Comparison of ENCODE assay signal across 8 cellular contexts in the genomic region with DNA sequence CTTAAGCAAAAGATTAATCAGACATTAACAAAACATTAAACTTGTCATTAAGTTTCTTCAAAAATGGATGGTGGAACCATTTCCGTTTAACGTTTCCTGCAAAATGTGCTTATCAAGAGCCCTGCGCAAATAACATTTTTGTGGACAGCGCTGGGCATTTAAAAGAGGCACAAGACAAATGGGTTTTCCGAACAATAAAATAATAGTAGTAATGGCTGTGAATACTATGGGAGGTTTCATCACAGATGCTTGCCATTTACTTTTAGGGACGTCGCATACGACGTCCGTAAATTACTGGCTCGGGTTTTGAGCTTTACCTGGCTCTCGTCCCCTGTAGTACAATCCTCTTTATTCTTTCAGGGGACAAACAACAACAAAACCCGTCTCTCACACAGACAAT. TPM values are rescaled to one million over a fixed set of nuclear protein-coding genes. Genes with fewer than 3 reads are reported as not detected.
DNase-seq lines count a peak whose midpoint lies in the region; ATAC-seq, FAIRE-seq and TF ChIP-seq lines count a peak whose summit lies in the region.

No MANE protein-coding gene starts in this region.

- no peak for FAIRE-seq in GM12878 (lab: Jason Lieb, UNC)

- no peak for TF ChIP-seq EP300 in GM12878 (IDR thresholded peaks at IDR 0.05; ENCODE audit: borderline replicate concordance in 1 of 2, control insufficient read depth in 1 of 2, low read depth in 2 of 2, low read length in 2 of 2)

- 2% methylated on average over 13 of the region's 13 CpGs for WGBS in GM12878 (ENCODE audit: insufficient coverage, insufficient replicate concordance, low lambda C conversion rate, missing lambda C conversion rate)
- WGBS in lower leg skin, 2 donors = 2 to 3% methylated on average over 13 of the region's 13 CpGs

- SMC1A ChIA-PET in GM12878 (lab: Charles Lee; ENCODE audit: uncharacterized antibody, unreplicated experiment) = interaction anchor here (1.0 to 7.9 kb wide), 10 partner anchors 15 to 425 kb away, joined by 3 to 112 read pairs (median 5); no protein-coding TSS in a partner anchor

- H3K36me3 ChIP-seq in cardiac muscle cell (no peaks in the 10 kb centered on the region), GM12878 (ENCODE audit: control insufficient read depth in 2 of 2, insufficient read depth in 2 of 2, low read length in 1 of 2) (peaks cover 0 to 9% of the 10 kb centered on the region in 2 experiments; a peak in 2 of 4 replicates), vagina (no peaks in the 10 kb centered on the region)

- RAD21 ChIA-PET in GM12878 (lab: Charles Lee; ENCODE audit: unreplicated experiment) = interaction anchor here (0.7 to 7.0 kb wide), 11 partner anchors 8 to 427 kb away, joined by 3 to 82 read pairs (median 5); a partner anchor contains a TSS

- TF ChIP-seq POLR2A in GM12878 (IDR thresholded peaks at IDR 0.05; ENCODE audit: low read depth, low read length) = no peak; the same call in 1 of the 2 replicates
- TF ChIP-seq POLR2A in lower leg skin (IDR thresholded peaks at IDR 0.05) = no peak
- no peak for TF ChIP-seq POLR2A in vagina (IDR thresholded peaks at IDR 0.05)

- no peak for TF ChIP-seq RAD21 in GM12878 (IDR thresholded peaks at IDR 0.05; ENCODE audit: insufficient read depth, low read depth, low read length)

- H4K20me1 ChIP-seq in GM12878 (ENCODE audit: control insufficient read depth, insufficient read depth) = no peaks in the 10 kb centered on the region

- peak overlapping the region; percentile 72 for H3K4me3 ChIP-seq in cardiac muscle cell
- H3K4me3 ChIP-seq in GM12878 = peak overlapping the region; percentile 97
- H3K4me3 ChIP-seq in lower leg skin (ENCODE audit: low read depth, poor library complexity, severe bottlenecking) = peak overlapping the region; percentile 60
- peak overlapping the region; percentile 74 for H3K4me3 ChIP-seq in vagina

- peak overlapping the region; percentile 99 for H3K9ac ChIP-seq in GM12878 (ENCODE audit: control insufficient read depth, insufficient read depth, low read length)

- H3K4me1 ChIP-seq in cardiac muscle cell (ENCODE audit: low read depth) (peaks cover 17% of the 10 kb centered on the region), GM12878 (ENCODE audit: control insufficient read depth, insufficient read depth, low read length) (peaks cover 14% of the 10 kb centered on the region), vagina (peaks cover 50% of the 10 kb centered on the region)

- peak overlapping the region; percentile 94 for H3K4me2 ChIP-seq in GM12878 (ENCODE audit: control insufficient read depth, insufficient read depth)

- intact Hi-C loops in Right ventricle myocardium superior (cut with DNase I) = no loop called here
- intact Hi-C loops in GM12878 (cut with micrococcal nuclease; ENCODE audit: unreplicated experiment) = loop anchor here (5.0 to 10.0 kb wide), 3 partner anchors 243 to 441 kb away; a partner anchor contains a TSS
- intact Hi-C loops in lower leg skin (cut with DNase I; ENCODE audit: low total_unique reads) = no loop called here
- intact Hi-C loops in vagina (cut with DNase I) = no loop called here

- no TSS peak for BruUV-seq in GM12878 (replicated peaks; lab: Mats Ljungman, UMichigan)

- H3K27ac ChIP-seq in cardiac muscle cell (peak overlapping the region; percentile 92), GM12878 (ENCODE audit: control insufficient read depth, insufficient read depth) (peak overlapping the region; percentile 97), vagina (peak overlapping the region; percentile 97)

- CTCF ChIA-PET in GM12878 (lab: Yijun Ruan, JAX) = interaction anchor here (0.6 to 4.1 kb wide), 13 partner anchors 8 to 426 kb away, joined by 3 to 33 read pairs (median 4); no protein-coding TSS in a partner anchor

- POLR2A ChIA-PET in GM12878 (lab: Charles Lee) = interaction anchor here (1.0 to 2.5 kb wide), 7 partner anchors 15 to 445 kb away, joined by 3 to 20 read pairs (median 4); no protein-coding TSS in a partner anchor

- in situ Hi-C loops in GM12878 (cut with MboI) = no loop called here

- DNase-seq in cardiac muscle cell (ENCODE audit: low read depth in 1 of 2, low spot score in 1 of 2) = peak in 1 of 2 donors; percentile 69
- DNase-seq in Right ventricle myocardium superior = no peak
- no peak for DNase-seq in GM12878 (ENCODE audit: low read depth, low spot score)
- DNase-seq in lower leg skin (ENCODE audit: low spot score in 2 of 2) = no peak
- no peak for DNase-seq in vagina (ENCODE audit: extremely low spot score in 2 of 2)
- DNase-seq in SW 1271 (lab: John Stamatoyannopoulos, UW) = no peak
- no peak for DNase-seq in stimulated activated CD4-positive, alpha-beta T cell treated with anti-CD3 and anti-CD28 coated beads, Interleukin-1b, Interleukin-23, amount 100 ng/mL, for 48 hours

- no peak for TF ChIP-seq CTCF in cardiac muscle cell (IDR thresholded peaks at IDR 0.05; ENCODE audit: low read depth, low read length)
- no peak for TF ChIP-seq CTCF in GM12878 (IDR thresholded peaks at IDR 0.05 in 2 of 3, conservative IDR thresholded peaks at IDR 0.05 in 1 of 3; ENCODE audit: control insufficient read depth in 2 of 3, extremely low read depth in 1 of 3, insufficient read depth in 1 of 3, low read depth in 3 of 3, low read length in 3 of 3)
- TF ChIP-seq CTCF in lower leg skin (IDR thresholded peaks at IDR 0.05) = no peak
- no peak for TF ChIP-seq CTCF in vagina (IDR thresholded peaks at IDR 0.05)

- no peaks in the 10 kb centered on the region for H3K27me3 ChIP-seq in cardiac muscle cell
- H3K27me3 ChIP-seq in GM12878 (replicated peaks in 1 of 2; ENCODE audit: control insufficient read depth in 2 of 2, insufficient read depth in 2 of 2, low read length in 1 of 2) = no peaks in the 10 kb centered on the region
- H3K27me3 ChIP-seq in vagina = no peaks in the 10 kb centered on the region

- H2AFZ ChIP-seq in GM12878 (ENCODE audit: control insufficient read depth, low read depth, low read length) = no peak overlapping the region; the same call in 1 of the 2 replicates

- no peak for ATAC-seq in Right ventricle myocardium superior (ENCODE audit: poor library complexity)
- no peak for ATAC-seq in GM12878
- ATAC-seq in GM19324 (IDR thresholded peaks at IDR 0.05; ENCODE audit: low FRiP score, unreplicated experiment) = no peak

- H3K79me2 ChIP-seq in GM12878 (ENCODE audit: control insufficient read depth, insufficient read depth, low read length) = peaks cover 92% of the 10 kb centered on the region

- no peaks in the 10 kb centered on the region for H3K9me3 ChIP-seq in cardiac muscle cell (ENCODE audit: low read depth)
- peaks cover 2% of the 10 kb centered on the region; the same call in 2 of the 3 replicates for H3K9me3 ChIP-seq in GM12878 (replicated peaks; ENCODE audit: control insufficient read depth, insufficient read depth, low read length)
- no peaks in the 10 kb centered on the region for H3K9me3 ChIP-seq in vagina

TF ChIP-seq in GM12878, 131 proteins besides CTCF, POLR2A, EP300 and RAD21 (continues in another document):
- TF ChIP-seq BMI1 (IDR thresholded peaks at IDR 0.05; ENCODE audit: borderline replicate concordance) = no peak

RNA-seq across cellular contexts. Expression of a gene that starts 1.0 kb away (rescaled TPM):
- total RNA-seq in cardiac muscle cell = 9.0 and 9.9 TPM in 2 replicates
- 9.7 and 10.1 TPM in 2 replicates for polyA plus RNA-seq in cardiac muscle cell
- 6.9 TPM for total RNA-seq in Right ventricle myocardium superior
- total RNA-seq in GM12878 (2013; cell fraction: nucleolus; rRNA removed) = 104 and 106 TPM in 2 replicates
- total RNA-seq in GM12878 (2014; rRNA removed) = 17.9 and 19.9 TPM in 2 replicates
- total RNA-seq in GM12878 (2014; rRNA removed; fragmentation: Illumina TruSeq; extraction: Trizol) = 31.6 and 32.8 TPM in 2 replicates
- total RNA-seq in GM12878 (2021) = 21.1 and 22.7 TPM in 2 replicates
- 3.7 TPM for polyA plus RNA-seq in GM12878 (2011; ENCODE audit: low read depth)
- 19.4 and 27.1 TPM in 2 replicates for polyA plus RNA-seq in GM12878 (2011; rRNA removed)
- polyA plus RNA-seq in GM12878 (2011; cell fraction: cytosol; rRNA removed) = 8.4 and 8.9 TPM in 2 replicates
- polyA plus RNA-seq in GM12878 (2011; cell fraction: nucleus; rRNA removed) = 14.0 and 16.3 TPM in 2 replicates
- polyA plus RNA-seq in GM12878 (2012) = 6.6 and 11.2 TPM in 2 replicates
- polyA plus RNA-seq in GM12878 (2014; fragmentation: Illumina TruSeq; extraction: Trizol) = 22.7 and 26.4 TPM in 2 replicates
- polyA plus RNA-seq in GM12878 (2014; fragmentation: Nextera tagmentation; extraction: Ambion mirVana) = 1 to 10 TPM; 7.5 to 9.8 TPM
- 13.5 and 15.7 TPM in 2 replicates for polyA plus RNA-seq in GM12878 (2014; rRNA removed)
- polyA plus RNA-seq in GM12878 (2016; fragmentation: Nextera tagmentation; extraction: Ambion mirVana) = 10 to 100 TPM; 20.9 to 23.7 TPM
- 34.6 and 50.3 TPM in 2 replicates for polyA minus RNA-seq in GM12878 (2011; rRNA and poly(A)+ RNA removed)
- 11.4 and 12.4 TPM in 2 replicates for polyA minus RNA-seq in GM12878 (2011; cell fraction: cytosol; rRNA and poly(A)+ RNA removed)
- 22.7 and 27.8 TPM in 2 replicates for polyA minus RNA-seq in GM12878 (2011; cell fraction: nucleus; rRNA and poly(A)+ RNA removed)
- total RNA-seq in lower leg skin = 10 to 100 TPM; 11.9 to 27.6 (median 14.6) TPM
- 15.2 TPM for total RNA-seq in vagina

RNA-seq across cellular contexts. Expression of a gene that starts 1.5 kb away (rescaled TPM):
- 45.6 and 62.7 TPM in 2 replicates for total RNA-seq in cardiac muscle cell
- 17.8 and 19.0 TPM in 2 replicates for polyA plus RNA-seq in cardiac muscle cell
- 27.1 TPM for total RNA-seq in Right ventricle myocardium superior
- total RNA-seq in GM12878 (2013; cell fraction: nucleolus; rRNA removed) = 988 and 998 TPM in 2 replicates
- total RNA-seq in GM12878 (2014; rRNA removed) = 56.1 and 57.5 TPM in 2 replicates
- total RNA-seq in GM12878 (2014; rRNA removed; fragmentation: Illumina TruSeq; extraction: Trizol) = 84.6 and 91.5 TPM in 2 replicates
- 53.7 and 58.4 TPM in 2 replicates for total RNA-seq in GM12878 (2021)
- polyA plus RNA-seq in GM12878 (2011; ENCODE audit: low read depth) = 40.3 TPM
- polyA plus RNA-seq in GM12878 (2011; rRNA removed) = 90.7 and 168 TPM in 2 replicates
- 27.5 and 35.1 TPM in 2 replicates for polyA plus RNA-seq in GM12878 (2011; cell fraction: cytosol; rRNA removed)
- polyA plus RNA-seq in GM12878 (2011; cell fraction: nucleus; rRNA removed) = 123 and 184 TPM in 2 replicates
- polyA plus RNA-seq in GM12878 (2012) = 60.6 and 61.4 TPM in 2 replicates
- 45.0 and 70.6 TPM in 2 replicates for polyA plus RNA-seq in GM12878 (2014; fragmentation: Illumina TruSeq; extraction: Trizol)
- polyA plus RNA-seq in GM12878 (2014; fragmentation: Nextera tagmentation; extraction: Ambion mirVana) = 10 to 100 TPM; 10.0 to 10.5 TPM
- polyA plus RNA-seq in GM12878 (2014; rRNA removed) = 26.8 and 35.5 TPM in 2 replicates
- 10 to 100 TPM; 14.6 to 19.5 TPM for polyA plus RNA-seq in GM12878 (2016; fragmentation: Nextera tagmentation; extraction: Ambion mirVana)
- polyA minus RNA-seq in GM12878 (2011; rRNA and poly(A)+ RNA removed) = 120 and 136 TPM in 2 replicates
- polyA minus RNA-seq in GM12878 (2011; cell fraction: cytosol; rRNA and poly(A)+ RNA removed) = 40.5 and 55.9 TPM in 2 replicates
- polyA minus RNA-seq in GM12878 (2011; cell fraction: nucleus; rRNA and poly(A)+ RNA removed) = 184 and 361 TPM in 2 replicates
- total RNA-seq in lower leg skin = 10 to 100 TPM; 18.4 to 44.9 (median 33.3) TPM
- 59.9 TPM for total RNA-seq in vagina
